ENCODE assay signal across 10 cellular contexts in genomic region chr12:104372048-104372720, GRCh38.
A peak's percentile ranks its signal among the peaks of the same experiment; 100 is the strongest.
DNase-seq lines count a peak whose midpoint lies in the region; ATAC-seq and TF ChIP-seq lines count a peak whose summit lies in the region.
"Had no signal": no experiment of that assay in that cellular context is flagged by ENCODE, and none has a peak within 500 bp of the region (broad histone marks: within the 10 kb centered on the region; RNA-seq: fewer than 3 reads in every experiment).

No MANE protein-coding gene starts in this region.

- H3F3A ChIP-seq in GM23248 (ENCODE audit: insufficient read depth): no peaks in the 10 kb centered on the region

- peak; percentile 77 to 78 for ATAC-seq in CD4-positive, CD25-positive, alpha-beta regulatory T cell (ENCODE audit: low read depth in 2 of 2)

- peaks cover 0 to 3% of the 10 kb centered on the region in 2 experiments for H3K9me3 ChIP-seq in CD4-positive, CD25-positive, alpha-beta regulatory T cell (ENCODE audit: control insufficient read depth in 2 of 2, low read length in 2 of 2)
- H3K9me3 ChIP-seq in HUES64 (ENCODE audit: insufficient read depth, low read depth, low read length) (peaks cover 7% of the 10 kb centered on the region), GM23248 (ENCODE audit: low read depth) (no peaks in the 10 kb centered on the region)

- H3K36me3 Mint-ChIP-seq in CD4-positive, CD25-positive, alpha-beta regulatory T cell: no peaks in the 10 kb centered on the region
- H3K36me3 Mint-ChIP-seq: brain had no signal

- H3K4me1 Mint-ChIP-seq in CD4-positive, CD25-positive, alpha-beta regulatory T cell: peaks cover 0 to 8% (median 5%) of the 10 kb centered on the region in 4 donors

- no peaks in the 10 kb centered on the region for H3K9me2 ChIP-seq in GM23248 (ENCODE audit: insufficient read depth)

- in situ Hi-C loops in GM13976 (cut with MboI; ENCODE audit: low sequenced_read_pairs, unreplicated experiment) (loop anchor here (10.0 kb wide), 1 partner anchor 693 kb away; no protein-coding TSS in a partner anchor), GM23248 (cut with MboI) (no loop called here)

- DNase-seq in CD4-positive, CD25-positive, alpha-beta regulatory T cell: peak in 2 of 3 donors; percentile 11 to 61
- peak; percentile 3 for DNase-seq in activated CD4-positive, alpha-beta T cell treated with anti-CD3 and anti-CD28 coated beads, Interleukin-2, amount 50 U/mL, for 1 hour
- DNase-seq in islet precursor cell: peak; percentile 42
- DNase-seq in GM13976 (ENCODE audit: low spot score): no peak
- DNase-seq in NCI-H2029 (lab: John Stamatoyannopoulos, UW): no peak
- no peak for DNase-seq in DMS 273 (lab: John Stamatoyannopoulos, UW; ENCODE audit: unreplicated experiment)
- DNase-seq in GM23248: no peak
- DNase-seq: DMS 273 treated with DMSO at 0.1 percent for 48 hours had no signal

- H4K20me1 ChIP-seq in GM23248 (ENCODE audit: insufficient read depth): no peaks in the 10 kb centered on the region

- no peak overlapping the region for H3K4me2 ChIP-seq in GM23248 (ENCODE audit: unreplicated experiment)

- no peaks in the 10 kb centered on the region for H3K36me3 ChIP-seq in CD4-positive, CD25-positive, alpha-beta regulatory T cell (ENCODE audit: control insufficient read depth, insufficient read depth, low read length)
- no peaks in the 10 kb centered on the region for H3K36me3 ChIP-seq in HUES64 (ENCODE audit: insufficient read depth, low read length)
- H3K36me3 ChIP-seq in GM23248 (ENCODE audit: low read depth): no peaks in the 10 kb centered on the region

- no peak overlapping the region for H2AFZ ChIP-seq in GM23248

- H3K4me3 ChIP-seq in CD4-positive, CD25-positive, alpha-beta regulatory T cell (ENCODE audit: low read depth, low read length): no peak overlapping the region
- H3K4me3 ChIP-seq in HUES64 (ENCODE audit: low read length) (no peak overlapping the region), GM23248 (no peak overlapping the region)

- no peak for TF ChIP-seq CTCF in GM13976 (IDR thresholded peaks at IDR 0.05; ENCODE audit: borderline replicate concordance, control extremely low read depth, extremely low read depth, insufficient read depth, missing control alignments)

- peak overlapping the region in 2 of 3 donors; percentile 7 to 35 for H3K27ac Mint-ChIP-seq in CD4-positive, CD25-positive, alpha-beta regulatory T cell
- H3K27ac Mint-ChIP-seq: brain had no signal

- no peaks in the 10 kb centered on the region for H3K27me3 ChIP-seq in CD4-positive, CD25-positive, alpha-beta regulatory T cell (ENCODE audit: control insufficient read depth, insufficient read depth, low read length)
- H3K27me3 ChIP-seq in HUES64 (ENCODE audit: insufficient read depth, low read length) (no peaks in the 10 kb centered on the region), GM23248 (replicated peaks; ENCODE audit: insufficient read depth) (no peaks in the 10 kb centered on the region)

- peak overlapping the region in 1 of 4 donors; percentile 39 for H3K4me3 Mint-ChIP-seq in CD4-positive, CD25-positive, alpha-beta regulatory T cell
- H3K4me3 Mint-ChIP-seq: brain had no signal

- WGBS in HUES64: 89% methylated on average over 12 of the region's 12 CpGs
- WGBS in GM23248 (ENCODE audit: low coverage in 1 of 2, low lambda C conversion rate in 2 of 2, missing lambda C conversion rate in 2 of 2), 2 experiments: 91 to 92% methylated on average over 12 of the region's 12 CpGs

- H3K4me1 ChIP-seq in CD4-positive, CD25-positive, alpha-beta regulatory T cell (ENCODE audit: control insufficient read depth, insufficient read depth, low read length, poor library complexity, severe bottlenecking): peaks cover 5% of the 10 kb centered on the region
- H3K4me1 ChIP-seq in HUES64 (ENCODE audit: insufficient read depth, low read length): peaks cover 18% of the 10 kb centered on the region
- peaks cover 19% of the 10 kb centered on the region for H3K4me1 ChIP-seq in GM23248 (ENCODE audit: insufficient read depth)

- H3K27me3 Mint-ChIP-seq in CD4-positive, CD25-positive, alpha-beta regulatory T cell: no peaks in the 10 kb centered on the region

- H3K79me2 ChIP-seq in GM23248 (ENCODE audit: insufficient read depth): no peaks in the 10 kb centered on the region

- H3K27ac ChIP-seq in CD4-positive, CD25-positive, alpha-beta regulatory T cell (ENCODE audit: insufficient read depth, low read length, poor library complexity, severe bottlenecking): no peak overlapping the region
- H3K27ac ChIP-seq in HUES64 (ENCODE audit: low read depth, low read length): peak overlapping the region; percentile 25; the same call in 1 of the 2 replicates
- H3K27ac ChIP-seq in GM23248: no peak overlapping the region

- H3K9ac ChIP-seq in HUES64 (ENCODE audit: low read depth, low read length): no peak overlapping the region
- H3K9ac ChIP-seq in GM23248: no peak overlapping the region

- H3K9me3 Mint-ChIP-seq in CD4-positive, CD25-positive, alpha-beta regulatory T cell: peaks cover 0 to 16% (median 2%) of the 10 kb centered on the region in 7 donors

Comparison
In these comparisons a context has a peak if more than half of its experiments do, and no peak if none do; other contexts are left out.
1. DNase-seq: peak in CD4-positive, CD25-positive, alpha-beta regulatory T cell (2 of 3), activated CD4-positive, alpha-beta T cell treated with anti-CD3 and anti-CD28 coated beads, Interleukin-2, amount 50 U/mL, for 1 hour (single experiment) and islet precursor cell (single experiment); none in GM13976 (single experiment), NCI-H2029 (single experiment), DMS 273 (single experiment) and GM23248 (single experiment).